8 cellular contexts compared by ENCODE assay signal in the genomic region with DNA sequence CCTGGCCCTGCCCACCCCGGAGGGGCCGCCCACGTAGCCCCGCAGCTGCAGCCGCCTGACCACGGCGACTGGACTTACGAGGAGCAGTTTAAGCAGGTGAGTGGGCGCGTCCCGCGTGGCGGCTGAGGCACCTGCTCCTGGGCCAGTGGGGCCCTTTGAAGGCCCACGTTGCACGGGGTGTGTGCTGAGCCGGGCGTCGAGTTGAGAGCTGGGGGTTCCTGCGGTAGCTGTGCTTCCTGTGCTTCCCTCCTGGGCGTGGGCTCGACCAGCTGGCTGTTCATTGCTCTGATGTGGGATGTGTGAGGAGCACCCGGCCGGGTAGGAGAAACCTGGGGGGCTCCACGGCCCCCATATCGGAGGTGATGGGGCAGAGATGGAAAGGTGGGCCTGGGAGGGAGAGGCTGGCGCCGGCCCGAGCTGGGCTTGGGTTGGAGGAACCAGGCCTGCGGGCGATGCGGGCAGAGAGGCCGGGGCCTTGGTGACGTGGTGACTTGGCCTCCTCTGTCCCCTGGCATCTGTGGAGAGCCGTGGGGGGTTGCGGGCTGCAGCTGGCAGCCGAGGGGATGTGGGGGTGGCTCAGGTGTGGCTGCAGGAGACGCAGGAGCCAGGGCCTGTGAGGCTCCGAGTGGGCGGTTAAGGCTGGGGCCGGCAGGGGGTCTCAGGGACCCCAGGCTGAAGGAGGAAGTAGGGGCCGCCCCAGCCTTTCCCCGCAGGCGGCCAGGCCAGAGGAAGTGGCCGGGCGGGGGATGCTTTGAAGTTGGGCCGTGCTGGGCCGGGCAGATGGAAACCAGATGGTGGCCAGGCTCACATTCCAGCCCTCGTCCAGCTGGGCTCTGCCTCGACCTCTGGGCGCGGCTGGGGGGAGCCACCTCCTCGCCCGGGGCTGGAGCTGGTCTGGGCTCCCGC. TPM values are rescaled to one million over a fixed set of nuclear protein-coding genes. Genes with fewer than 3 reads are reported as not detected.
DNase-seq lines count a peak whose midpoint lies in the region; ATAC-seq, FAIRE-seq and TF ChIP-seq lines count a peak whose summit lies in the region.

No MANE protein-coding gene starts in this region.

- intact Hi-C loops in dendritic cell treated with granulocyte-macrophage colony-stimulating factor and Interleukin-4, amounts not matched to agents 40 ng/mL and 50 ng/mL, for 4 days (cut with micrococcal nuclease) = loop anchor here (2.0 kb wide), 1 partner anchor 14 kb away; no protein-coding TSS in a partner anchor
- intact Hi-C loops in mucosa of descending colon (cut with DNase I, micrococcal nuclease) = no loop called here

- H3K27me3 Mint-ChIP-seq in T-helper 17 cell = no peaks in the 10 kb centered on the region
- H3K27me3 Mint-ChIP-seq in dendritic cell treated with granulocyte-macrophage colony-stimulating factor and Interleukin-4, amounts not matched to agents 40 ng/mL and 50 ng/mL, for 4 days = no peaks in the 10 kb centered on the region

- peaks cover 29% of the 10 kb centered on the region for H3K4me1 ChIP-seq in mucosa of descending colon (ENCODE audit: low read depth)

- no peaks in the 10 kb centered on the region for H3K9me3 Mint-ChIP-seq in dendritic cell treated with granulocyte-macrophage colony-stimulating factor and Interleukin-4, amounts not matched to agents 40 ng/mL and 50 ng/mL, for 4 days

- peak overlapping the region; percentile 93 for H3K4me3 Mint-ChIP-seq in T-helper 17 cell
- peak overlapping the region; percentile 72 for H3K4me3 Mint-ChIP-seq in dendritic cell treated with granulocyte-macrophage colony-stimulating factor and Interleukin-4, amounts not matched to agents 40 ng/mL and 50 ng/mL, for 4 days

- H3K4me3 ChIP-seq in mucosa of descending colon = no peak overlapping the region

- peaks cover 4% of the 10 kb centered on the region for H3K36me3 Mint-ChIP-seq in T-helper 17 cell (ENCODE audit: low read depth)
- H3K36me3 Mint-ChIP-seq in dendritic cell treated with granulocyte-macrophage colony-stimulating factor and Interleukin-4, amounts not matched to agents 40 ng/mL and 50 ng/mL, for 4 days (ENCODE audit: low read depth) = peaks cover 96% of the 10 kb centered on the region

- ATAC-seq in T-helper 17 cell = peak; percentile 77
- peak; percentile 34 for ATAC-seq in mucosa of descending colon
- no peak for ATAC-seq in GM18909 (IDR thresholded peaks at IDR 0.05; ENCODE audit: poor library complexity, unreplicated experiment)

- no peak for TF ChIP-seq CTCF in mucosa of descending colon (IDR thresholded peaks at IDR 0.05)

- H3K36me3 ChIP-seq in mucosa of descending colon (ENCODE audit: low read depth) = no peaks in the 10 kb centered on the region

- peak; percentile 88 for FAIRE-seq in GM12891 (lab: Jason Lieb, UNC)

- DNase-seq in GM12891 (ENCODE audit: insufficient read length, low spot score) (no peak), T-helper 17 cell (no peak), mucosa of descending colon (peak in 2 of 3 donors; percentile 59 to 72), SKM-1 (lab: John Stamatoyannopoulos, UW; ENCODE audit: unreplicated experiment) (no peak), SHP77 treated with DMSO at 0.1 percent for 48 hours (lab: John Stamatoyannopoulos, UW) (no peak)
- no peak for DNase-seq in stimulated activated CD4-positive, alpha-beta T cell treated with anti-CD3 and anti-CD28 coated beads, Interleukin-4, amount 100 ng/mL, for 4 hours

- H3K27ac Mint-ChIP-seq in T-helper 17 cell = peak overlapping the region; percentile 63
- peak overlapping the region; percentile 93 for H3K27ac Mint-ChIP-seq in dendritic cell treated with granulocyte-macrophage colony-stimulating factor and Interleukin-4, amounts not matched to agents 40 ng/mL and 50 ng/mL, for 4 days

- H3K4me1 Mint-ChIP-seq in T-helper 17 cell = peaks cover 18% of the 10 kb centered on the region
- H3K4me1 Mint-ChIP-seq in dendritic cell treated with granulocyte-macrophage colony-stimulating factor and Interleukin-4, amounts not matched to agents 40 ng/mL and 50 ng/mL, for 4 days (ENCODE audit: low read depth) = peaks cover 92% of the 10 kb centered on the region

- H3K9me3 ChIP-seq in T-helper 17 cell (ENCODE audit: control insufficient read depth, low read length, poor library complexity, severe bottlenecking) (no peaks in the 10 kb centered on the region), mucosa of descending colon (no peaks in the 10 kb centered on the region)

- TF ChIP-seq POLR2A in GM12891 (IDR thresholded peaks at IDR 0.05; ENCODE audit: low read depth, low read length) = no peak

TF ChIP-seq in GM12891, 5 proteins besides CTCF, POLR2A, EP300 and RAD21:
- TF ChIP-seq POLR2AphosphoS5 (IDR thresholded peaks at IDR 0.05; ENCODE audit: low read depth, low read length) (no peak; the same call in 1 of the 2 replicates), TAF1 (IDR thresholded peaks at IDR 0.05; ENCODE audit: low read depth, low read length) (peak; percentile 37; the same call in 1 of the 2 replicates), SPI1 (IDR thresholded peaks at IDR 0.05; ENCODE audit: low read depth, low read length) (peak; percentile 56), PAX5 (IDR thresholded peaks at IDR 0.05; ENCODE audit: insufficient read depth, low read length, severe bottlenecking) (no peak), POU2F2 (IDR thresholded peaks at IDR 0.05; ENCODE audit: low read depth, low read length) (peak; percentile 28; the same call in 1 of the 2 replicates)

RNA-seq across cellular contexts. Expression of gene ARID3A, which starts 7.1 kb away (rescaled TPM):
- polyA plus RNA-seq in GM12891 (2012; ENCODE audit: low read depth, missing spikeins) = 24.1 TPM
- total RNA-seq in T-helper 17 cell (10 to 100 TPM in 1 of 2 donors, 1 to 10 TPM in 1; 8.1 to 11.8 TPM), mucosa of descending colon (10 to 100 TPM; 10.1 to 16.0 (median 14.5) TPM)

RNA-seq across cellular contexts. Expression of gene KISS1R, which starts 15.8 kb away (rescaled TPM):
- polyA plus RNA-seq in GM12891 (2012; ENCODE audit: low read depth, missing spikeins) = 0.63 TPM
- total RNA-seq in T-helper 17 cell (under 1 TPM; 0.94 to 0.99 TPM), mucosa of descending colon (not detected)

RNA-seq across cellular contexts. Expression of gene R3HDM4, which starts 19.9 kb away (rescaled TPM):
- 35.8 TPM for polyA plus RNA-seq in GM12891 (2012; ENCODE audit: low read depth, missing spikeins)
- total RNA-seq in T-helper 17 cell (100 to 1,000 TPM; 233 to 243 TPM), mucosa of descending colon (10 to 100 TPM; 52.6 to 62.6 (median 54.8) TPM)

RNA-seq across cellular contexts. Expression of gene RNU6-9, which starts 39.6 kb away (rescaled TPM):
- not detected for polyA plus RNA-seq in GM12891 (2012; ENCODE audit: low read depth, missing spikeins)
- not detected for total RNA-seq in T-helper 17 cell
- total RNA-seq in mucosa of descending colon = not detected

RNA-seq across cellular contexts. Expression of gene MED16, which starts 39.9 kb away (rescaled TPM):
- polyA plus RNA-seq in GM12891 (2012; ENCODE audit: low read depth, missing spikeins) = 25.2 TPM
- 10 to 100 TPM; 59.6 to 71.3 TPM for total RNA-seq in T-helper 17 cell
- 10 to 100 TPM; 53.4 to 77.4 (median 61.4) TPM for total RNA-seq in mucosa of descending colon

Comparison
In these comparisons a context has a peak if more than half of its experiments do, and no peak if none do; other contexts are left out.
1. DNase-seq: peak in mucosa of descending colon (2 of 3); none in GM12891 (single experiment), T-helper 17 cell (0 of 3), SKM-1 (single experiment), SHP77 treated with DMSO at 0.1 percent for 48 hours (single experiment) and stimulated activated CD4-positive, alpha-beta T cell treated with anti-CD3 and anti-CD28 coated beads, Interleukin-4, amount 100 ng/mL, for 4 hours (0 of 2).